Comparison of ENCODE assay signal across 9 cellular contexts in the genomic region with DNA sequence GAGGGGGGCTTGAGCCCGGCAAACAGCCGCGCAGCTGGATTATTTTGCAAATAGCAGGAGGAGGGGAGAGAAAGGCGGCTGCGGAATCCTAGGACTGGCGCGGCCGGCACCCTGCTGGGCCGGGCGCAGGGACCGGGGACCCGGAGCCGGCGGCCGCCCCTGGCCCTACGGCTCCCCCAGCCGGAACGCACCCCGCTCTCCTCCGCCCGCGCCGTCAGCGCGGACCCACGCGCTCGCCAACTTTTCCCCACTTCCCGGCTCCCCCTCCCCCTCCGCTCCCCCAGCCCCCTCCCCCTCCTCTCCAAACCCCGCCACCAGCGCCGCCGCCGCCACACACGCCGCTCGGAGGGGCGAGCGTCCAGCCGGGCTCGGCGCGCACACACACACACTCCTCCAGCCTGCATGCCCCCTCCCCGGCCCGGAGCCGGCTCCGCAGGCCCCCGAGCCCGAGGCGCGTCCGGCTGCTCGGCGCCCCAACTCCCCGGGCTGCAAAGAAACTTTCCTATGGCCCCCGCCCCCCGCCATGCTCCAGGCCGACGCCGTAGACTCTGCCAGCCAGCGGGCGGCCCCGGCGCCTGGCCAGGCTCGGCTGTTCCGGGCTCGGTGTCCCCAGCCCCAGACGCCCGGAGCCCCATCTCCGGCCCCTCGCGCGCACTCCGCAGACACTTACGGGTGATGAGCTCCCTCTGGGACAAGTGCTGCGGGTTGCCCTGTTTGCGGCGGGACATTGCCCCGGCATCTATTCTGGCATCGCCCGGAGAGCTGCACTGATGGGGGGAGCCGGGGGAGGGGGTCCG. TPM values are rescaled to one million over a fixed set of nuclear protein-coding genes. Genes with fewer than 3 reads are reported as not detected.
DNase-seq lines count a peak whose midpoint lies in the region; ATAC-seq and TF ChIP-seq lines count a peak whose summit lies in the region.
"Had no signal": no experiment of that assay in that cellular context is flagged by ENCODE, and none has a peak within 500 bp of the region (broad histone marks: within the 10 kb centered on the region; RNA-seq: fewer than 3 reads in every experiment).

No MANE protein-coding gene starts in this region.

- H3K4me1 ChIP-seq in right atrium auricular region (peaks cover 0 to 53% of the 10 kb centered on the region in 2 donors), iPS-18a (ENCODE audit: control insufficient read depth, low read depth, low read length) (peaks cover 22% of the 10 kb centered on the region), suprapubic skin (peaks cover 70% of the 10 kb centered on the region)

- TF ChIP-seq EP300 in suprapubic skin (IDR thresholded peaks at IDR 0.05) = no peak

- no peak for TF ChIP-seq POLR2A in suprapubic skin (IDR thresholded peaks at IDR 0.05)

- ATAC-seq in left ventricle myocardium superior (no peak), HG02840 (IDR thresholded peaks at IDR 0.05; ENCODE audit: low FRiP score, unreplicated experiment) (no peak), HG03045 (IDR thresholded peaks at IDR 0.05; ENCODE audit: unreplicated experiment) (no peak)
- no peak for ATAC-seq in activated CD8-positive, alpha-beta T cell treated with anti-CD3 and anti-CD28 coated beads for 36 hours
- ATAC-seq: activated naive CD4-positive, alpha-beta T cell treated with anti-CD3 and anti-CD28 coated beads, Interleukin-2, amount 50 U/mL, for 72 hours had no signal

- no peak overlapping the region for H3K9ac ChIP-seq in iPS-18a (ENCODE audit: low read length)

- POLR2A ChIA-PET in activated CD8-positive, alpha-beta T cell treated with anti-CD3 and anti-CD28 coated beads for 36 hours (lab: Charles Lee) = interaction anchor here (0.6 to 15.9 kb wide), 24 partner anchors 9 to 1293 kb away, joined by 3 to 496 read pairs (median 5); no protein-coding TSS in a partner anchor

- peak overlapping the region; percentile 99 for H3K27ac Mint-ChIP-seq in activated CD8-positive, alpha-beta T cell treated with anti-CD3 and anti-CD28 coated beads for 36 hours

- H3K9me3 ChIP-seq in right atrium auricular region (no peaks in the 10 kb centered on the region), iPS-18a (ENCODE audit: control insufficient read depth, low read depth, low read length) (no peaks in the 10 kb centered on the region), suprapubic skin (no peaks in the 10 kb centered on the region)

- peaks cover 28 to 38% of the 10 kb centered on the region in 2 donors for H3K27me3 ChIP-seq in right atrium auricular region
- H3K27me3 ChIP-seq in iPS-18a (ENCODE audit: control insufficient read depth, insufficient read depth, low read length) = peaks cover 73% of the 10 kb centered on the region
- peaks cover 40% of the 10 kb centered on the region for H3K27me3 ChIP-seq in suprapubic skin

- peaks cover 19% of the 10 kb centered on the region for H3K4me1 Mint-ChIP-seq in activated CD8-positive, alpha-beta T cell treated with anti-CD3 and anti-CD28 coated beads for 36 hours (ENCODE audit: low read depth)

- H3K9me3 Mint-ChIP-seq in activated CD8-positive, alpha-beta T cell treated with anti-CD3 and anti-CD28 coated beads for 36 hours = no peaks in the 10 kb centered on the region
- H3K9me3 Mint-ChIP-seq: activated naive CD4-positive, alpha-beta T cell treated with anti-CD3 and anti-CD28 coated beads, Interleukin-2, amount 50 U/mL, for 72 hours had no signal

- H3K4me3 Mint-ChIP-seq in activated CD8-positive, alpha-beta T cell treated with anti-CD3 and anti-CD28 coated beads for 36 hours = peak overlapping the region; percentile 86

- H3K36me3 Mint-ChIP-seq in activated CD8-positive, alpha-beta T cell treated with anti-CD3 and anti-CD28 coated beads for 36 hours (ENCODE audit: low read depth) = peaks cover 36% of the 10 kb centered on the region

- CTCF ChIA-PET in activated CD8-positive, alpha-beta T cell treated with anti-CD3 and anti-CD28 coated beads for 36 hours (lab: Charles Lee) = interaction anchor here (1.1 to 7.0 kb wide), 3 partner anchors 34 to 37 kb away, joined by 4 to 189 read pairs (median 7); no protein-coding TSS in a partner anchor

- intact Hi-C loops in left ventricle myocardium superior (cut with micrococcal nuclease) = no loop called here
- intact Hi-C loops in activated CD8-positive, alpha-beta T cell treated with anti-CD3 and anti-CD28 coated beads for 36 hours (cut with micrococcal nuclease) = loop anchor here (5.0 kb wide), 1 partner anchor 1293 kb away; no protein-coding TSS in a partner anchor

- H3K27ac ChIP-seq in right atrium auricular region = no peak overlapping the region
- H3K27ac ChIP-seq in iPS-18a (ENCODE audit: low read length) = no peak overlapping the region
- H3K27ac ChIP-seq in suprapubic skin = peak overlapping the region; percentile 90

- 0% methylated on average over 11 of the region's 84 CpGs for WGBS in suprapubic skin

- H3K36me3 ChIP-seq in right atrium auricular region = no peaks in the 10 kb centered on the region
- no peaks in the 10 kb centered on the region for H3K36me3 ChIP-seq in iPS-18a (ENCODE audit: control insufficient read depth, low read depth, low read length)
- no peaks in the 10 kb centered on the region for H3K36me3 ChIP-seq in suprapubic skin

- H3K27me3 Mint-ChIP-seq in activated CD8-positive, alpha-beta T cell treated with anti-CD3 and anti-CD28 coated beads for 36 hours = no peaks in the 10 kb centered on the region

- no peak for DNase-seq in right atrium auricular region (ENCODE audit: low spot score)
- no peak for DNase-seq in left ventricle myocardium superior
- DNase-seq in activated CD8-positive, alpha-beta T cell treated with anti-CD3 and anti-CD28 coated beads for 36 hours = peak; percentile 48
- peak; percentile 71 to 79 for DNase-seq in suprapubic skin (ENCODE audit: low spot score in 2 of 2)
- DNase-seq in GM19240 (ENCODE audit: insufficient read length, low spot score) = no peak

- no peak for TF ChIP-seq CTCF in right atrium auricular region (IDR thresholded peaks at IDR 0.05)
- TF ChIP-seq CTCF in activated CD8-positive, alpha-beta T cell treated with anti-CD3 and anti-CD28 coated beads for 36 hours (IDR thresholded peaks at IDR 0.05) = no peak
- no peak for TF ChIP-seq CTCF in suprapubic skin (IDR thresholded peaks at IDR 0.05)

- H3K4me3 ChIP-seq in right atrium auricular region (peak overlapping the region; percentile 11 to 39), iPS-18a (ENCODE audit: low read length) (peak overlapping the region; percentile 74), suprapubic skin (peak overlapping the region; percentile 84)

RNA-seq across cellular contexts. Expression of gene BCL11B, which starts 1.3 kb away (rescaled TPM):
- total RNA-seq in right atrium auricular region = under 1 TPM; 0.19 to 0.43 TPM
- 0.20 TPM for total RNA-seq in left ventricle myocardium superior
- total RNA-seq in activated CD8-positive, alpha-beta T cell treated with anti-CD3 and anti-CD28 coated beads for 36 hours = 10 to 100 TPM; 48.5 to 53.0 TPM
- 10 to 100 TPM; 35.9 to 53.8 (median 47.5) TPM for total RNA-seq in suprapubic skin

Comparison
In these comparisons a context has a peak if more than half of its experiments do, and no peak if none do; other contexts are left out.
1. DNase-seq: peak in activated CD8-positive, alpha-beta T cell treated with anti-CD3 and anti-CD28 coated beads for 36 hours (single experiment) and suprapubic skin (2 of 2); none in right atrium auricular region (single experiment), left ventricle myocardium superior (single experiment) and GM19240 (single experiment).
2. H3K4me3 ChIP-seq: peak in every context shown above with its lines; median percentile 84 in suprapubic skin; 74 in iPS-18a; 25 in right atrium auricular region.
3. RNA of gene BCL11B, which starts 1.3 kb away (total RNA-seq): 35.9 to 53.8 TPM in suprapubic skin and 48.5 to 53.0 TPM in activated CD8-positive, alpha-beta T cell treated with anti-CD3 and anti-CD28 coated beads for 36 hours; 0.19 to 0.43 TPM in right atrium auricular region and 0.20 TPM in left ventricle myocardium superior (single experiment); every median in the first group is over 10 times any median in the second.